Comparison of ENCODE assay signal across 10 cellular contexts in the genomic region with DNA sequence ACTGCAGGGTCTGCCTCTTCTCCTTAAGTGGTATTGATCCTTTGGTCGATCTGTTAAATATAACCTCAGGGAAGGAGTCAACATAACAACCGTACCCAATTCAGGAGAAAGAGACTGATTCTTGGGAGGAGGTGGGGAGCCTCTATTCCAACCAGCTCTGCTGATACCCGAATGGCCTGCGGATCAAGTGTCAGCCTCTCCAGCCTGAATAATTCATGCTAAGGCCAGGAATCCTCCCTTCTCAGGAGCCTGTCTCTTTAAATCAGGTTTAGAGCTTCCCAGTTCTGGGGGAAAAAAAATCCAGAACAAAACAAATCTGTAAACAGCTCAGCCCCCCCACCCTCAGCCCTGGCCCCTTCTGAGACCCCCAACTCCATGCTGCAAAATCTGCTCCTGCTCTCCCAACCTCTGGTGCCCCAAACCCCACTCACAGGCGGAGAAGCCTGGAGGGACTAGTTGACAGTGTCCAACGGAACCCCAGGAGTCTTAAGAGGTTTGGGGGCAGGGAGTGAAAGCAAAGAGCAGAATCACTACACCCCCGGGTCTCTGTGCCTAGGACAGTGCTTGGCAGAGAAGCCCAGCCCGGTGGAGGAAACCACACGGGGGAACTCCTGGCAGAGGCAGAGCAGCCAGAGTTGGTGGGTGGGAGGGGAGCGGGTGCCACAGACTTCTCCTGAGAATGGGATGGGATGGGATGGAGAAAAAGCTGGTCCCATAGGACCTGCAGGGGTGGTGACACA. TPM values are rescaled to one million over a fixed set of nuclear protein-coding genes. Genes with fewer than 3 reads are reported as not detected.
DNase-seq lines count a peak whose midpoint lies in the region; ATAC-seq lines count a peak whose summit lies in the region.
"Had no signal": no experiment of that assay in that cellular context is flagged by ENCODE, and none has a peak within 500 bp of the region (broad histone marks: within the 10 kb centered on the region; RNA-seq: fewer than 3 reads in every experiment).

No MANE protein-coding gene starts in this region.

- H3K9me3 Mint-ChIP-seq in activated naive CD4-positive, alpha-beta T cell treated with anti-CD3 and anti-CD28 coated beads for 36 hours, result no peaks in the 10 kb centered on the region
- no peaks in the 10 kb centered on the region for H3K9me3 Mint-ChIP-seq in activated CD8-positive, alpha-beta memory T cell treated with anti-CD3 and anti-CD28 coated beads, Interleukin-2, amount 10 ng/mL, durations not matched to agents 7 days and 5 days (ENCODE audit: low read depth)
- H3K9me3 Mint-ChIP-seq in immature natural killer cell, result no peaks in the 10 kb centered on the region
- no peaks in the 10 kb centered on the region for H3K9me3 Mint-ChIP-seq in stimulated activated naive CD8-positive, alpha-beta T cell treated with anti-CD3 and anti-CD28 coated beads, Interleukin-15, amount 100 ng/mL, for 72 hours

- DNase-seq in activated naive CD4-positive, alpha-beta T cell treated with anti-CD3 and anti-CD28 coated beads for 36 hours, result no peak
- no peak for DNase-seq in activated naive CD4-positive, alpha-beta T cell treated with anti-CD3 and anti-CD28 coated beads, Interleukin-2, amount 50 U/mL, for 16 hours
- DNase-seq in activated CD8-positive, alpha-beta memory T cell treated with anti-CD3 and anti-CD28 coated beads, Interleukin-2, amount 10 ng/mL, durations not matched to agents 7 days and 5 days, result peak; percentile 39
- DNase-seq in immature natural killer cell (no peak), DMS114 treated with DMSO at 0.1 percent for 48 hours (lab: John Stamatoyannopoulos, UW; ENCODE audit: unreplicated experiment) (no peak), AML-193 (lab: John Stamatoyannopoulos, UW) (no peak)
- DNase-seq in stimulated activated naive CD8-positive, alpha-beta T cell treated with anti-CD3 and anti-CD28 coated beads, Interleukin-15, amount 100 ng/mL, for 72 hours, result no peak
- DNase-seq in stimulated activated CD8-positive, alpha-beta memory T cell treated with anti-CD3 and anti-CD28 coated beads, Interleukin-4, amount 100 ng/mL, for 48 hours, result no peak
- DNase-seq: stimulated activated naive CD4-positive, alpha-beta T cell treated with Interleukin-2 at 50 U/mL for 16 hours had no signal

- intact Hi-C loops in activated naive CD4-positive, alpha-beta T cell treated with anti-CD3 and anti-CD28 coated beads for 36 hours (cut with micrococcal nuclease), result loop anchor here (2.0 kb wide), 1 partner anchor 311 kb away; no protein-coding TSS in a partner anchor

- CTCF ChIA-PET in activated naive CD4-positive, alpha-beta T cell treated with anti-CD3 and anti-CD28 coated beads for 36 hours (lab: Charles Lee), result interaction anchor here (0.8 to 17.6 kb wide), 5 partner anchors 10 to 98 kb away, joined by 3 to 445 read pairs (median 47); no protein-coding TSS in a partner anchor
- CTCF ChIA-PET in activated CD8-positive, alpha-beta memory T cell treated with anti-CD3 and anti-CD28 coated beads, Interleukin-2, amount 10 ng/mL, durations not matched to agents 7 days and 5 days (lab: Charles Lee), result interaction anchor here (1.1 to 17.1 kb wide), 9 partner anchors 9 to 238 kb away, joined by 3 to 572 read pairs (median 7); no protein-coding TSS in a partner anchor

- H3K4me1 Mint-ChIP-seq in activated naive CD4-positive, alpha-beta T cell treated with anti-CD3 and anti-CD28 coated beads for 36 hours (ENCODE audit: low read depth), result peaks cover 10% of the 10 kb centered on the region
- H3K4me1 Mint-ChIP-seq in activated CD8-positive, alpha-beta memory T cell treated with anti-CD3 and anti-CD28 coated beads, Interleukin-2, amount 10 ng/mL, durations not matched to agents 7 days and 5 days, result peaks cover 9% of the 10 kb centered on the region
- H3K4me1 Mint-ChIP-seq in immature natural killer cell, result peaks cover 6 to 12% of the 10 kb centered on the region in 2 donors
- H3K4me1 Mint-ChIP-seq in stimulated activated naive CD8-positive, alpha-beta T cell treated with anti-CD3 and anti-CD28 coated beads, Interleukin-15, amount 100 ng/mL, for 72 hours, result peaks cover 22% of the 10 kb centered on the region

- H3K27me3 Mint-ChIP-seq in activated naive CD4-positive, alpha-beta T cell treated with anti-CD3 and anti-CD28 coated beads for 36 hours (ENCODE audit: low read depth), result peaks cover 33% of the 10 kb centered on the region
- H3K27me3 Mint-ChIP-seq in activated CD8-positive, alpha-beta memory T cell treated with anti-CD3 and anti-CD28 coated beads, Interleukin-2, amount 10 ng/mL, durations not matched to agents 7 days and 5 days, result peaks cover 69% of the 10 kb centered on the region
- H3K27me3 Mint-ChIP-seq in immature natural killer cell (ENCODE audit: low read depth in 3 of 3), result peaks cover 7 to 27% (median 17%) of the 10 kb centered on the region in 3 donors
- peaks cover 81% of the 10 kb centered on the region for H3K27me3 Mint-ChIP-seq in stimulated activated naive CD8-positive, alpha-beta T cell treated with anti-CD3 and anti-CD28 coated beads, Interleukin-15, amount 100 ng/mL, for 72 hours

- no peak for ATAC-seq in activated CD8-positive, alpha-beta memory T cell treated with anti-CD3 and anti-CD28 coated beads, Interleukin-2, amount 10 ng/mL, durations not matched to agents 7 days and 5 days
- no peak for ATAC-seq in stimulated activated naive CD8-positive, alpha-beta T cell treated with anti-CD3 and anti-CD28 coated beads, Interleukin-15, amount 100 ng/mL, for 72 hours

- peak overlapping the region; percentile 71 for H3K4me3 Mint-ChIP-seq in activated naive CD4-positive, alpha-beta T cell treated with anti-CD3 and anti-CD28 coated beads for 36 hours
- peak overlapping the region; percentile 55 for H3K4me3 Mint-ChIP-seq in activated CD8-positive, alpha-beta memory T cell treated with anti-CD3 and anti-CD28 coated beads, Interleukin-2, amount 10 ng/mL, durations not matched to agents 7 days and 5 days
- H3K4me3 Mint-ChIP-seq in immature natural killer cell, result peak overlapping the region; percentile 53 to 74 (median 66)
- H3K4me3 Mint-ChIP-seq in stimulated activated naive CD8-positive, alpha-beta T cell treated with anti-CD3 and anti-CD28 coated beads, Interleukin-15, amount 100 ng/mL, for 72 hours, result peak overlapping the region; percentile 71 to 92

- no peak overlapping the region for H3K27ac Mint-ChIP-seq in activated naive CD4-positive, alpha-beta T cell treated with anti-CD3 and anti-CD28 coated beads for 36 hours
- no peak overlapping the region for H3K27ac Mint-ChIP-seq in activated CD8-positive, alpha-beta memory T cell treated with anti-CD3 and anti-CD28 coated beads, Interleukin-2, amount 10 ng/mL, durations not matched to agents 7 days and 5 days
- no peak overlapping the region for H3K27ac Mint-ChIP-seq in immature natural killer cell
- no peak overlapping the region for H3K27ac Mint-ChIP-seq in stimulated activated naive CD8-positive, alpha-beta T cell treated with anti-CD3 and anti-CD28 coated beads, Interleukin-15, amount 100 ng/mL, for 72 hours

- H3K36me3 Mint-ChIP-seq in activated naive CD4-positive, alpha-beta T cell treated with anti-CD3 and anti-CD28 coated beads for 36 hours (ENCODE audit: low read depth), result no peaks in the 10 kb centered on the region
- no peaks in the 10 kb centered on the region for H3K36me3 Mint-ChIP-seq in activated CD8-positive, alpha-beta memory T cell treated with anti-CD3 and anti-CD28 coated beads, Interleukin-2, amount 10 ng/mL, durations not matched to agents 7 days and 5 days
- no peaks in the 10 kb centered on the region for H3K36me3 Mint-ChIP-seq in immature natural killer cell

RNA-seq across cellular contexts. Expression of a gene that starts 0.9 kb away (rescaled TPM):
- total RNA-seq in activated naive CD4-positive, alpha-beta T cell treated with anti-CD3 and anti-CD28 coated beads for 36 hours, result not detected
- under 1 TPM; 0.07 to 0.15 TPM for total RNA-seq in activated CD8-positive, alpha-beta memory T cell treated with anti-CD3 and anti-CD28 coated beads, Interleukin-2, amount 10 ng/mL, durations not matched to agents 7 days and 5 days
- polyA plus RNA-seq in immature natural killer cell, result under 1 TPM in 1 of 3 donors, not detected in 2; 0.13 TPM
- total RNA-seq: SJSA1 had no signal
